ENCODE assay signal across 10 cellular contexts in the genomic region with DNA sequence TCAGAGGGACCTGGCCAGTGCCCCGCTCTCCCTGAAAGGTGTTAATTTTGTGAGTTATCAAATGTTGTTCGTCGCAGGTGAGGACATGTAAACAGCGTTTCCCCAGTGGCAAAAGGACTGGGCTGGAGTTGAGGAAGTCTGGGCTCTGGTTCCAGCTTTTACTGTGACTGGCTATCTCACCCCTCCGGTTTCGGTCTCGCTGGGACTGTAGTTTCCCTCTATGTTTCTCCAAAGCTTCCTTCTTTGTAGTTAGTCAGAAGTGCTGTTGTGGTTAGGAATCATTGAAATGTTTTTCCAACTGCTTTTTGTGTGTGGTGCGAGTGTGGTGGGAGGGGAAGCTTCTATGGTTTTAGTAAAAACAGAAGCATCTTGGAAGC. TPM values are rescaled to one million over a fixed set of nuclear protein-coding genes. Genes with fewer than 3 reads are reported as not detected.
A peak's percentile ranks its signal among the peaks of the same experiment; 100 is the strongest.
DNase-seq lines count a peak whose midpoint lies in the region; ATAC-seq and TF ChIP-seq lines count a peak whose summit lies in the region.
"Had no signal": no experiment of that assay in that cellular context is flagged by ENCODE, and none has a peak within 500 bp of the region (broad histone marks: within the 10 kb centered on the region; RNA-seq: fewer than 3 reads in every experiment).

No MANE protein-coding gene starts in this region.

- H3K27me3 Mint-ChIP-seq in activated T-cell treated with anti-CD3 and anti-CD28 coated beads, Interleukin-2, amount 50 U/mL, for 4 hours (ENCODE audit: low read depth): peaks cover 31% of the 10 kb centered on the region
- H3K27me3 Mint-ChIP-seq in immature natural killer cell (ENCODE audit: low read depth in 3 of 3): peaks cover 5 to 13% (median 7%) of the 10 kb centered on the region in 3 donors

- ATAC-seq in activated T-cell treated with anti-CD3 and anti-CD28 coated beads, Interleukin-2, amount 50 U/mL, for 4 hours: no peak
- peak; percentile 28 for ATAC-seq in body of pancreas

- H3K4me1 ChIP-seq in body of pancreas (peaks cover 9% of the 10 kb centered on the region), liver (ENCODE audit: control insufficient read depth in 4 of 4, insufficient read depth in 4 of 4, low read length in 3 of 4) (peaks cover 3 to 43% (median 8%) of the 10 kb centered on the region in 4 donors), thymus (ENCODE audit: control insufficient read depth, insufficient read depth, low read length) (no peaks in the 10 kb centered on the region)

- no peak for TF ChIP-seq RAD21 in liver (IDR thresholded peaks at IDR 0.05)

- no peak for DNase-seq in activated T-cell treated with anti-CD3 and anti-CD28 coated beads, Interleukin-2, amount 50 U/mL, for 4 hours
- no peak for DNase-seq in activated T-cell treated with anti-CD3 and anti-CD28 coated beads, Interleukin-2, amount 50 U/mL, for 1 hour
- peak; percentile 24 to 52 (median 34) for DNase-seq in body of pancreas
- no peak for DNase-seq in NCI-H2227 (lab: John Stamatoyannopoulos, UW; ENCODE audit: unreplicated experiment)
- DNase-seq in posterior vena cava (ENCODE audit: low spot score): no peak
- no peak for DNase-seq in immature natural killer cell
- DNase-seq: activated CD4-positive, alpha-beta T cell treated with anti-CD3 and anti-CD28 coated beads, Interleukin-2, amount 50 U/mL, for 1 hour; central memory CD4-positive, alpha-beta T cell had no signal

- intact Hi-C loops in body of pancreas (cut with DNase I) (loop anchor here (5.0 kb wide), 2 partner anchors 101 to 351 kb away; no protein-coding TSS in a partner anchor), posterior vena cava (cut with DNase I) (loop anchor here in 1 of 2 donors (10.0 kb wide), 1 partner anchor 98 kb away; no protein-coding TSS in a partner anchor)

- peak overlapping the region; percentile 22 to 71 for H3K9ac ChIP-seq in liver (ENCODE audit: low read depth in 1 of 2, low read length in 2 of 2)

- H3K36me3 ChIP-seq in body of pancreas (replicated peaks in 1 of 2; ENCODE audit: insufficient read depth in 1 of 2, low read depth in 2 of 2): no peaks in the 10 kb centered on the region
- no peaks in the 10 kb centered on the region for H3K36me3 ChIP-seq in liver (ENCODE audit: control insufficient read depth in 4 of 4, insufficient read depth in 3 of 4, low read depth in 1 of 4, low read length in 3 of 4)
- no peaks in the 10 kb centered on the region for H3K36me3 ChIP-seq in thymus (ENCODE audit: control insufficient read depth, insufficient read depth)

- H3K36me3 Mint-ChIP-seq in activated T-cell treated with anti-CD3 and anti-CD28 coated beads, Interleukin-2, amount 50 U/mL, for 4 hours (ENCODE audit: insufficient read depth): no peaks in the 10 kb centered on the region
- no peaks in the 10 kb centered on the region for H3K36me3 Mint-ChIP-seq in immature natural killer cell

- H3K4me3 ChIP-seq in body of pancreas: no peak overlapping the region
- H3K4me3 ChIP-seq in liver (ENCODE audit: low read depth in 1 of 3, low read length in 3 of 3): peak overlapping the region; percentile 21 to 90 (median 87)
- no peak overlapping the region for H3K4me3 ChIP-seq in thymus (ENCODE audit: low read length)

- H3K27ac ChIP-seq in body of pancreas (peak overlapping the region; percentile 51 to 92 (median 86)), liver (ENCODE audit: low read depth in 1 of 2, low read length in 2 of 2) (peak overlapping the region; percentile 84 to 92), thymus (ENCODE audit: low read depth) (peak overlapping the region; percentile 2)

- no peak overlapping the region for H3K27ac Mint-ChIP-seq in immature natural killer cell

- H3K4me3 Mint-ChIP-seq in activated T-cell treated with anti-CD3 and anti-CD28 coated beads, Interleukin-2, amount 50 U/mL, for 4 hours: peak overlapping the region; percentile 67
- peak overlapping the region in 2 of 5 donors; percentile 42 to 75 for H3K4me3 Mint-ChIP-seq in immature natural killer cell

- peaks cover 33% of the 10 kb centered on the region for H3K4me1 Mint-ChIP-seq in activated T-cell treated with anti-CD3 and anti-CD28 coated beads, Interleukin-2, amount 50 U/mL, for 4 hours (ENCODE audit: low read depth)
- H3K4me1 Mint-ChIP-seq in immature natural killer cell: peaks cover 6 to 10% of the 10 kb centered on the region in 2 donors

- H3K9me3 ChIP-seq in body of pancreas (no peaks in the 10 kb centered on the region), liver (ENCODE audit: control insufficient read depth in 4 of 4, low read length in 3 of 4) (no peaks in the 10 kb centered on the region), thymus (ENCODE audit: control insufficient read depth) (no peaks in the 10 kb centered on the region)

- 35 to 43% methylated on average over 8 of the region's 8 CpGs for WGBS in body of pancreas, 2 donors
- WGBS in liver: 20% methylated on average over 8 of the region's 8 CpGs
- WGBS in thymus: 15% methylated on average over 8 of the region's 8 CpGs

- TF ChIP-seq POLR2A in body of pancreas (IDR thresholded peaks at IDR 0.05): peak in 2 of 3 donors; percentile 43 to 58

- H3K27me3 ChIP-seq in body of pancreas (no peaks in the 10 kb centered on the region), liver (ENCODE audit: control insufficient read depth in 4 of 4, insufficient read depth in 4 of 4, low read length in 3 of 4) (no peaks in the 10 kb centered on the region), thymus (ENCODE audit: control insufficient read depth, insufficient read depth) (peaks cover 13% of the 10 kb centered on the region)

- H3K9me3 Mint-ChIP-seq in activated T-cell treated with anti-CD3 and anti-CD28 coated beads, Interleukin-2, amount 50 U/mL, for 4 hours: no peaks in the 10 kb centered on the region
- H3K9me3 Mint-ChIP-seq in immature natural killer cell: peaks cover 0 to 10% (median 2%) of the 10 kb centered on the region in 6 donors

- TF ChIP-seq CTCF in body of pancreas (IDR thresholded peaks at IDR 0.05) (no peak), liver (IDR thresholded peaks at IDR 0.05; ENCODE audit: low read depth, low read length, missing input control) (no peak)

TF ChIP-seq in liver, 16 proteins besides CTCF, POLR2A, EP300 and RAD21:
- TF ChIP-seq YY1 (IDR thresholded peaks at IDR 0.05) (peak; percentile 37), HNF4A (conservative IDR thresholded peaks at IDR 0.05) (no peak)

RNA-seq across cellular contexts. Expression of a gene that starts 1.0 kb away (rescaled TPM):
- total RNA-seq in activated T-cell treated with anti-CD3 and anti-CD28 coated beads, Interleukin-2, amount 50 U/mL, for 4 hours: 1 to 10 TPM in 1 of 3 donors, under 1 TPM in 2; 0.43 to 2.1 (median 0.66) TPM
- total RNA-seq in body of pancreas: 10 to 100 TPM; 33.3 to 57.9 TPM
- 10 to 100 TPM; 85.2 to 92.0 TPM for total RNA-seq in liver
- 10 to 100 TPM; 57.8 to 89.4 TPM for polyA plus RNA-seq in liver
- polyA plus RNA-seq in thymus: 62.2 TPM
- 1 to 10 TPM in 1 of 2 donors, under 1 TPM in 1; 0.46 to 1.1 TPM for total RNA-seq in posterior vena cava
- not detected for polyA plus RNA-seq in immature natural killer cell

Comparison
In these comparisons a context has a peak if more than half of its experiments do, and no peak if none do; other contexts are left out.
1. DNase-seq: peak in body of pancreas (4 of 4); none in activated T-cell treated with anti-CD3 and anti-CD28 coated beads, Interleukin-2, amount 50 U/mL, for 4 hours (single experiment), activated T-cell treated with anti-CD3 and anti-CD28 coated beads, Interleukin-2, amount 50 U/mL, for 1 hour (single experiment), NCI-H2227 (single experiment), posterior vena cava (single experiment) and immature natural killer cell (0 of 3).
2. H3K27ac ChIP-seq: peak in every context shown above with its lines; median percentile 88 in liver; 86 in body of pancreas; 2 in thymus.
3. H3K4me3 ChIP-seq: peak in liver (3 of 3); none in body of pancreas (0 of 2) and thymus (single experiment).
4. RNA of a gene that starts 1.0 kb away (total RNA-seq): 85.2 to 92.0 TPM in liver and 33.3 to 57.9 TPM in body of pancreas; 0.46 to 1.1 TPM in posterior vena cava and 0.43 to 2.1 TPM in activated T-cell treated with anti-CD3 and anti-CD28 coated beads, Interleukin-2, amount 50 U/mL, for 4 hours; every median in the first group is over 10 times any median in the second.